In the genomic region with DNA sequence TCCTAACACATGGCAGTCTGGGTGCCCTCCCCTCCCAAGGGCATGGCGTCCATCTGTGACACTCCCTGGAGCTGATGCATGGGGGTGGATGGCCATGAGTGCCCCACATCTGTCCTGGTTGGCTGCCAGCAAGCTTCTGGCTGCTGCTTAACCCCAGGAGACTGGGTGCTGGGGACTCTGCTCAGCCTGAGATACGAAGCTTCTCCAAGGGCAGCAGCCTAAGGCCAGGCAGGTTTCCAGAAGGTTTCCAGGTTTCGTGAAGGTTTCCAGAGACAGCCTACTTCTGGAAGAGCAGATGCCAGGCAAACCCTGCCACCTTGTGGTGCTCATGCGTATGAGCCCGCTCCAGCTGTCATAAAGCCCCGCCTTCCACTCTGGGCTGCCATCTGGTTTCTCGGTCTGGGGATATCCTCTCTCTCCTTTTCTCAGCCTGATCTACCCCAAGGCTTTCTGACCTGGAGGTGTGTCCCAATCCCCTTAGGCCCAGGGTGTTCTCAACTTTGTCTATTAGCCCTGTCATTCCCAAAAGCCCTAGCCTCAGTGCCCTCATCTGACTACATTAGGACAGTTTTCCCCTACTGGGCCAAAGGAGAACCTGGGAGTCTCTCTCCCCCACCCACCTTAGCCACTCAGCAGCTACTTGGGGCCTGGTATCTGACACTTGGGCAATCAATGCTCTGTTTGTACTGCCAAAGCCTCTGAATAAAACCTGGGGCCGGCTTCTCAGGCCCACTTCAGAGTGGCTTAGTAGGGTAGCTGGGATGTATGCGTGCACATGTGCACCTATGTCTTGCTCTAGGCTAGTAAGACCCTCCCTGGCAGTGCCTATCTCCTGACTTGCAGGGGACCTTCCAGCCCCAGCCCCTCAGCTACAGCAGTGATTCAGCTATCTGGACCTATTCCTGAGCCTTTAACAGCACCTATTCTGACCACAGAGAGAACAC, we compare ENCODE assay signal across 8 cellular contexts. TPM values are rescaled to one million over a fixed set of nuclear protein-coding genes. Genes with fewer than 3 reads are reported as not detected.
DNase-seq lines count a peak whose midpoint lies in the region; ATAC-seq, FAIRE-seq and TF ChIP-seq lines count a peak whose summit lies in the region.

No MANE protein-coding gene starts in this region.

- no peak overlapping the region for H3K4me2 ChIP-seq in GM12878 (ENCODE audit: control insufficient read depth, insufficient read depth)

- POLR2A ChIA-PET in GM12878 (lab: Charles Lee): interaction anchor here (1.3 kb wide), 1 partner anchor 12 kb away, joined by 3 read pairs; a partner anchor contains a TSS

- no peak overlapping the region for H2AFZ ChIP-seq in GM12878 (ENCODE audit: control insufficient read depth, low read depth, low read length)

- H3K27ac ChIP-seq in RWPE2 (ENCODE audit: poor library complexity, severe bottlenecking) (no peak overlapping the region), GM12878 (ENCODE audit: control insufficient read depth, insufficient read depth) (no peak overlapping the region)

- CTCF ChIA-PET in GM12878 (lab: Yijun Ruan, JAX): interaction anchor here (0.7 to 4.3 kb wide), 14 partner anchors 8 to 440 kb away, joined by 3 to 24 read pairs (median 4); a partner anchor contains a TSS

- H3K36me3 ChIP-seq in MG63: peaks cover 25% of the 10 kb centered on the region
- peaks cover 13% of the 10 kb centered on the region for H3K36me3 ChIP-seq in RWPE2 (ENCODE audit: low read depth)
- H3K36me3 ChIP-seq in GM12878 (ENCODE audit: control insufficient read depth in 2 of 2, insufficient read depth in 2 of 2, low read length in 1 of 2): peaks cover 7 to 16% of the 10 kb centered on the region in 2 experiments

- SMC1A ChIA-PET in GM12878 (lab: Charles Lee; ENCODE audit: uncharacterized antibody, unreplicated experiment): interaction anchor here (0.7 to 0.9 kb wide), 2 partner anchors 10 to 11 kb away, joined by 3 read pairs; no protein-coding TSS in a partner anchor

- H3K9ac ChIP-seq in GM12878 (ENCODE audit: control insufficient read depth, insufficient read depth, low read length): no peak overlapping the region

- intact Hi-C loops in Right ventricle myocardium inferior (cut with DNase I) (loop anchor here (5.0 kb wide), 1 partner anchor 193 kb away; no protein-coding TSS in a partner anchor), cardiac septum (cut with DNase I) (no loop called here), GM12878 (cut with micrococcal nuclease; ENCODE audit: unreplicated experiment) (no loop called here)

- TF ChIP-seq CTCF in HFFc6 (IDR thresholded peaks at IDR 0.05) (peak; percentile 86), RWPE2 (IDR thresholded peaks at IDR 0.05; ENCODE audit: poor library complexity, severe bottlenecking) (peak; percentile 96), GM12878 (IDR thresholded peaks at IDR 0.05 in 2 of 3, conservative IDR thresholded peaks at IDR 0.05 in 1 of 3; ENCODE audit: control insufficient read depth in 2 of 3, extremely low read depth in 1 of 3, insufficient read depth in 1 of 3, low read depth in 3 of 3, low read length in 3 of 3) (peak; percentile 61 to 76 (median 74))

- ATAC-seq in Right ventricle myocardium inferior: peak; percentile 73
- peak; percentile 90 for ATAC-seq in RWPE2 (ENCODE audit: low read depth)
- peak; percentile 97 for ATAC-seq in GM12878

- BruUV-seq in GM12878 (replicated peaks; lab: Mats Ljungman, UMichigan): no TSS peak

- peak; percentile 49 for TF ChIP-seq POLR2A in GM12878 (IDR thresholded peaks at IDR 0.05; ENCODE audit: low read depth, low read length)

- no peaks in the 10 kb centered on the region for H3K79me2 ChIP-seq in GM12878 (ENCODE audit: control insufficient read depth, insufficient read depth, low read length)

- H4K20me1 ChIP-seq in GM12878 (ENCODE audit: control insufficient read depth, insufficient read depth): no peaks in the 10 kb centered on the region; the same call in 1 of the 2 replicates

- H3K27ac Mint-ChIP-seq in HFFc6: peak overlapping the region; percentile 71; the same call in 1 of the 2 replicates

- no peak overlapping the region for H3K4me3 Mint-ChIP-seq in HFFc6

- no peaks in the 10 kb centered on the region for H3K9me3 Mint-ChIP-seq in HFFc6

- H3K9me3 ChIP-seq in MG63: no peaks in the 10 kb centered on the region
- H3K9me3 ChIP-seq in RWPE2 (ENCODE audit: severe bottlenecking): no peaks in the 10 kb centered on the region
- H3K9me3 ChIP-seq in GM12878 (replicated peaks; ENCODE audit: control insufficient read depth, insufficient read depth, low read length): no peaks in the 10 kb centered on the region

- H3K27me3 ChIP-seq in MG63: no peaks in the 10 kb centered on the region
- no peaks in the 10 kb centered on the region for H3K27me3 ChIP-seq in RWPE2 (ENCODE audit: insufficient read depth, poor library complexity, severe bottlenecking)
- no peaks in the 10 kb centered on the region for H3K27me3 ChIP-seq in GM12878 (replicated peaks in 1 of 2; ENCODE audit: control insufficient read depth in 2 of 2, insufficient read depth in 2 of 2, low read length in 1 of 2)

- H3K4me1 ChIP-seq in RWPE2 (ENCODE audit: insufficient read depth, poor library complexity, severe bottlenecking): no peaks in the 10 kb centered on the region
- no peaks in the 10 kb centered on the region for H3K4me1 ChIP-seq in GM12878 (ENCODE audit: control insufficient read depth, insufficient read depth, low read length)

- no peak for FAIRE-seq in GM12878 (lab: Jason Lieb, UNC)

- peaks cover 21% of the 10 kb centered on the region for H3K4me1 Mint-ChIP-seq in HFFc6 (ENCODE audit: low read depth)

- in situ Hi-C loops in GM12878 (cut with MboI): no loop called here

- RAD21 ChIA-PET in GM12878 (lab: Charles Lee; ENCODE audit: unreplicated experiment): no interaction called here

- peaks cover 6% of the 10 kb centered on the region for H3K36me3 Mint-ChIP-seq in HFFc6 (ENCODE audit: low read depth)

- DNase-seq in Right ventricle myocardium inferior (ENCODE audit: missing footprints) (no peak), cardiac septum (ENCODE audit: low spot score) (no peak), HFFc6 (peak; percentile 66), MG63 (peak; percentile 64), RWPE2 (ENCODE audit: low spot score) (peak; percentile 80), GM12878 (ENCODE audit: low read depth, low spot score) (no peak), iPS DF 4.7 (ENCODE audit: extremely low read depth, low spot score) (peak; percentile 60)
- peak; percentile 63 for DNase-seq in stimulated activated CD4-positive, alpha-beta T cell treated with anti-CD3 and anti-CD28 coated beads, Interleukin-15, amount 100 ng/mL, for 24 hours

- peaks cover 2% of the 10 kb centered on the region for H3K27me3 Mint-ChIP-seq in HFFc6 (ENCODE audit: insufficient read depth)

- H3K4me3 ChIP-seq in MG63: no peak overlapping the region
- no peak overlapping the region for H3K4me3 ChIP-seq in RWPE2 (ENCODE audit: severe bottlenecking)
- no peak overlapping the region for H3K4me3 ChIP-seq in GM12878

- WGBS in GM12878 (ENCODE audit: insufficient coverage, insufficient replicate concordance, low lambda C conversion rate, missing lambda C conversion rate): 32% methylated on average over 9 of the region's 9 CpGs

- no peak for TF ChIP-seq EP300 in GM12878 (IDR thresholded peaks at IDR 0.05; ENCODE audit: borderline replicate concordance in 1 of 2, control insufficient read depth in 1 of 2, low read depth in 2 of 2, low read length in 2 of 2)

- TF ChIP-seq RAD21 in GM12878 (IDR thresholded peaks at IDR 0.05; ENCODE audit: insufficient read depth, low read depth, low read length): 0 out of 2 replicates have a peak, but pooled peaks have one; percentile 8

RNA-seq across cellular contexts. Expression of a gene that starts 12.0 kb away (rescaled TPM):
- total RNA-seq in Right ventricle myocardium inferior (66.9 TPM), cardiac septum (57.8 TPM), GM12878 (2014; rRNA removed) (33.0 and 37.4 TPM in 2 replicates), GM12878 (2014; rRNA removed; fragmentation: Illumina TruSeq; extraction: Trizol) (41.1 and 42.4 TPM in 2 replicates), GM12878 (2021) (37.9 and 39.5 TPM in 2 replicates)
- 10 to 100 TPM; 27.3 to 31.3 (median 29.0) TPM for total RNA-seq in HFFc6 (2021; fragmentation: NEBNext Ultra II Directional; extraction: Animal tissue kit (Norgen Biotek cat#: 25700))
- 41.4 and 49.7 TPM in 2 replicates for total RNA-seq in MG63 (2014; rRNA removed; shearing (Covaris generic); ENCODE audit: low replicate concordance)
- total RNA-seq in GM12878 (2013; cell fraction: nucleolus; rRNA removed): 36.4 and 37.4 TPM in 2 replicates
- polyA plus RNA-seq in GM12878 (2011; ENCODE audit: low read depth): 15.7 TPM
- polyA plus RNA-seq in GM12878 (2011; rRNA removed) (48.5 and 50.4 TPM in 2 replicates), GM12878 (2014; fragmentation: Illumina TruSeq; extraction: Trizol) (40.5 and 41.7 TPM in 2 replicates), GM12878 (2014; fragmentation: Nextera tagmentation; extraction: Ambion mirVana) (10 to 100 TPM; 55.3 to 66.9 TPM), GM12878 (2014; rRNA removed) (54.6 and 57.7 TPM in 2 replicates), GM12878 (2016; fragmentation: Nextera tagmentation; extraction: Ambion mirVana) (10 to 100 TPM; 95.9 to 96.7 TPM)
- 34.9 and 40.8 TPM in 2 replicates for polyA plus RNA-seq in GM12878 (2011; cell fraction: cytosol; rRNA removed)
- 28.1 and 28.9 TPM in 2 replicates for polyA plus RNA-seq in GM12878 (2011; cell fraction: nucleus; rRNA removed)
- 18.8 and 25.2 TPM in 2 replicates for polyA plus RNA-seq in GM12878 (2012)
- 13.9 and 16.8 TPM in 2 replicates for polyA minus RNA-seq in GM12878 (2011; rRNA and poly(A)+ RNA removed)
- 5.0 and 7.1 TPM in 2 replicates for polyA minus RNA-seq in GM12878 (2011; cell fraction: cytosol; rRNA and poly(A)+ RNA removed)
- polyA minus RNA-seq in GM12878 (2011; cell fraction: nucleus; rRNA and poly(A)+ RNA removed): 27.3 and 33.1 TPM in 2 replicates

RNA-seq across cellular contexts. Expression of a gene that starts 12.4 kb away (rescaled TPM):
- total RNA-seq in Right ventricle myocardium inferior (75.2 TPM), cardiac septum (50.6 TPM), GM12878 (2014; rRNA removed) (65.2 and 71.8 TPM in 2 replicates), GM12878 (2014; rRNA removed; fragmentation: Illumina TruSeq; extraction: Trizol) (50.4 and 55.1 TPM in 2 replicates), GM12878 (2021) (72.2 and 73.7 TPM in 2 replicates)
- total RNA-seq in HFFc6 (2021; fragmentation: NEBNext Ultra II Directional; extraction: Animal tissue kit (Norgen Biotek cat#: 25700)): 10 to 100 TPM; 63.4 to 75.9 (median 69.4) TPM
- 103 and 231 TPM in 2 replicates for total RNA-seq in MG63 (2014; rRNA removed; shearing (Covaris generic); ENCODE audit: low replicate concordance)
- 45.1 and 52.2 TPM in 2 replicates for total RNA-seq in GM12878 (2013; cell fraction: nucleolus; rRNA removed)
- polyA plus RNA-seq in GM12878 (2011; ENCODE audit: low read depth): 43.7 TPM
- polyA plus RNA-seq in GM12878 (2011; rRNA removed) (77.5 and 104 TPM in 2 replicates), GM12878 (2014; fragmentation: Illumina TruSeq; extraction: Trizol) (24.6 and 57.9 TPM in 2 replicates), GM12878 (2014; fragmentation: Nextera tagmentation; extraction: Ambion mirVana) (10 to 100 TPM; 37.1 to 44.3 TPM), GM12878 (2014; rRNA removed) (99.9 and 103 TPM in 2 replicates), GM12878 (2016; fragmentation: Nextera tagmentation; extraction: Ambion mirVana) (100 to 1,000 TPM; 138 to 148 TPM)
- 104 and 185 TPM in 2 replicates for polyA plus RNA-seq in GM12878 (2011; cell fraction: cytosol; rRNA removed)
- 85.0 and 103 TPM in 2 replicates for polyA plus RNA-seq in GM12878 (2011; cell fraction: nucleus; rRNA removed)
- 42.1 and 42.3 TPM in 2 replicates for polyA plus RNA-seq in GM12878 (2012)
- 34.9 and 43.6 TPM in 2 replicates for polyA minus RNA-seq in GM12878 (2011; rRNA and poly(A)+ RNA removed)
- polyA minus RNA-seq in GM12878 (2011; cell fraction: cytosol; rRNA and poly(A)+ RNA removed): 26.3 and 28.2 TPM in 2 replicates
- polyA minus RNA-seq in GM12878 (2011; cell fraction: nucleus; rRNA and poly(A)+ RNA removed): 14.3 and 21.7 TPM in 2 replicates

Comparison
In these comparisons a context has a peak if more than half of its experiments do, and no peak if none do; other contexts are left out.
1. DNase-seq: peak in HFFc6 (single experiment), MG63 (single experiment), RWPE2 (single experiment), iPS DF 4.7 (single experiment) and stimulated activated CD4-positive, alpha-beta T cell treated with anti-CD3 and anti-CD28 coated beads, Interleukin-15, amount 100 ng/mL, for 24 hours (single experiment); none in Right ventricle myocardium inferior (single experiment), cardiac septum (single experiment) and GM12878 (single experiment).
2. Peak in every context shown above with its lines, with median percentiles within 50 percentile points of each other: ATAC-seq and CTCF ChIP-seq.